1 cellular context compared by ENCODE assay signal in the genomic region with DNA sequence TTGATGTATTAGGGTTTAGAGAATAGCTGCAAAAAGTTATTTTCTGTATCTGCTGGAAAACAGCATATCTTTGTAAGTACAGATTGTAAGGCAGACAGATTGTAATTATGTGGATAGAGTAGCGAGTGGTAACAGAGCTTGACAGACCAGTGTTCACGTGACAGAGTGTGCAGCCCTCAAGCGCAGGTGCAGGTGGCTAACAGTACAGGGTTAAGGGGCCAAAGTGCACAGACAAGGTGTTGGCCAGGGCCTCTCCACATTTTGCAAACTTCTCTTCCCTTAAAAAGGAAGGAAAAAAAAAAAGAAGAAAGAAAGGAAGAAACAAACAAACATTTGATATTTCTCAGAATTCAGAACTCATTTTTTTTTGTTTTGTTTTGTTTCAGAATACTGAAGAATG.
A peak's percentile ranks its signal among the peaks of the same experiment; 100 is the strongest.
TF ChIP-seq lines count a peak whose summit lies in the region.

No MANE protein-coding gene starts in this region.

TF ChIP-seq in HepG2, 621 proteins besides CTCF, POLR2A, EP300 and RAD21:
- TF ChIP-seq RFX3 (CRISPR knock-in tag; IDR thresholded peaks at IDR 0.05): no peak
- TF ChIP-seq HNF4A (CRISPR knock-in tag; IDR thresholded peaks at IDR 0.05): 0 out of 2 replicates have a peak, but pooled peaks have one; percentile 13
